1 cellular context compared by ENCODE assay signal in genomic region chr1:160797861-160798273, GRCh38.
TF ChIP-seq lines count a peak whose summit lies in the region.

No MANE protein-coding gene starts in this region.

TF ChIP-seq in SK-N-SH, 30 proteins besides CTCF, POLR2A, EP300 and RAD21 (continued from another document):
- TF ChIP-seq, protein P1, sequence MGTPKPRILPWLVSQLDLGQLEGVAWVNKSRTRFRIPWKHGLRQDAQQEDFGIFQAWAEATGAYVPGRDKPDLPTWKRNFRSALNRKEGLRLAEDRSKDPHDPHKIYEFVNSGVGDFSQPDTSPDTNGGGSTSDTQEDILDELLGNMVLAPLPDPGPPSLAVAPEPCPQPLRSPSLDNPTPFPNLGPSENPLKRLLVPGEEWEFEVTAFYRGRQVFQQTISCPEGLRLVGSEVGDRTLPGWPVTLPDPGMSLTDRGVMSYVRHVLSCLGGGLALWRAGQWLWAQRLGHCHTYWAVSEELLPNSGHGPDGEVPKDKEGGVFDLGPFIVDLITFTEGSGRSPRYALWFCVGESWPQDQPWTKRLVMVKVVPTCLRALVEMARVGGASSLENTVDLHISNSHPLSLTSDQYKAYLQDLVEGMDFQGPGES (IDR thresholded peaks at IDR 0.05; ENCODE audit: low read depth, low read length) = no peak
- TF ChIP-seq POLR2AphosphoS5 (IDR thresholded peaks at IDR 0.05; ENCODE audit: low read depth, low read length) (no peak), FOSL2 (IDR thresholded peaks at IDR 0.05; ENCODE audit: borderline replicate concordance, low read depth) (no peak)
